ENCODE assay signal across 8 cellular contexts in genomic region chr6:16130437-16130891, GRCh38. TPM values are rescaled to one million over a fixed set of nuclear protein-coding genes. Genes with fewer than 3 reads are reported as not detected.
DNase-seq lines count a peak whose midpoint lies in the region; ATAC-seq and TF ChIP-seq lines count a peak whose summit lies in the region.

No MANE protein-coding gene starts in this region.

- no peaks in the 10 kb centered on the region for H3K9me3 ChIP-seq in SJCRH30 (replicated peaks)
- H3K9me3 ChIP-seq in esophagus squamous epithelium = no peaks in the 10 kb centered on the region
- H3K9me3 ChIP-seq in prostate gland = no peaks in the 10 kb centered on the region

- intact Hi-C loops in esophagus squamous epithelium (cut with DNase I) = no loop called here
- intact Hi-C loops in prostate gland (cut with DNase I) = loop anchor here (10.0 kb wide), 1 partner anchor 54 kb away; no protein-coding TSS in a partner anchor

- peak overlapping the region; percentile 87 for H3K27ac Mint-ChIP-seq in T-helper 2 cell treated with Interferon-gamma antibody and Interleukin-4, amounts not matched to agents 5 μg/mL and 100 μg/mL, for 36 hours

- H3K36me3 ChIP-seq in SJCRH30 = peaks cover 34% of the 10 kb centered on the region
- H3K36me3 ChIP-seq in esophagus squamous epithelium = peaks cover 0 to 9% (median 0%) of the 10 kb centered on the region in 3 donors
- no peaks in the 10 kb centered on the region for H3K36me3 ChIP-seq in prostate gland

- H3K36me3 Mint-ChIP-seq in T-helper 2 cell treated with Interferon-gamma antibody and Interleukin-4, amounts not matched to agents 5 μg/mL and 100 μg/mL, for 36 hours (ENCODE audit: low read depth) = peaks cover 48% of the 10 kb centered on the region

- H3K27me3 Mint-ChIP-seq in T-helper 2 cell treated with Interferon-gamma antibody and Interleukin-4, amounts not matched to agents 5 μg/mL and 100 μg/mL, for 36 hours (ENCODE audit: low read depth) = peaks cover 9% of the 10 kb centered on the region

- DNase-seq in T-helper 2 cell treated with Interferon-gamma antibody and Interleukin-4, amounts not matched to agents 5 μg/mL and 100 μg/mL, for 36 hours (ENCODE audit: low spot score) = no peak
- DNase-seq in T-helper 2 cell (no peak), SJCRH30 (peak in 1 of 2 experiments; percentile 17), esophagus squamous epithelium (lab: John Stamatoyannopoulos, UW) (no peak), prostate gland (ENCODE audit: low spot score) (peak; percentile 12), KBM-7 (no peak)

- TF ChIP-seq CTCF in esophagus squamous epithelium (IDR thresholded peaks at IDR 0.05) (no peak), prostate gland (IDR thresholded peaks at IDR 0.05) (no peak)

- WGBS in esophagus squamous epithelium, 2 donors = 13 to 16% methylated on average over 8 of the region's 8 CpGs
- WGBS in prostate gland = 10% methylated on average over 8 of the region's 8 CpGs

- H3K4me1 ChIP-seq in SJCRH30 (peaks cover 3% of the 10 kb centered on the region; the same call in 1 of the 2 replicates), esophagus squamous epithelium (peaks cover 16 to 55% (median 33%) of the 10 kb centered on the region in 3 donors), prostate gland (replicated peaks) (peaks cover 13% of the 10 kb centered on the region)

- TF ChIP-seq POLR2A in esophagus squamous epithelium (IDR thresholded peaks at IDR 0.05) = no peak
- TF ChIP-seq POLR2A in prostate gland (IDR thresholded peaks at IDR 0.05) = no peak

- H3K9me3 Mint-ChIP-seq in T-helper 2 cell treated with Interferon-gamma antibody and Interleukin-4, amounts not matched to agents 5 μg/mL and 100 μg/mL, for 36 hours = no peaks in the 10 kb centered on the region

- H3K27ac ChIP-seq in SJCRH30 = peak overlapping the region; percentile 89
- H3K27ac ChIP-seq in esophagus squamous epithelium = peak overlapping the region; percentile 94 to 99 (median 97)
- H3K27ac ChIP-seq in prostate gland = peak overlapping the region; percentile 97 to 98

- H3K4me3 Mint-ChIP-seq in T-helper 2 cell treated with Interferon-gamma antibody and Interleukin-4, amounts not matched to agents 5 μg/mL and 100 μg/mL, for 36 hours = peak overlapping the region; percentile 91

- H3K4me3 ChIP-seq in SJCRH30 (peak overlapping the region; percentile 97), esophagus squamous epithelium (peak overlapping the region; percentile 79 to 100 (median 88)), prostate gland (peak overlapping the region; percentile 100)

- no peaks in the 10 kb centered on the region for H3K27me3 ChIP-seq in SJCRH30
- no peaks in the 10 kb centered on the region for H3K27me3 ChIP-seq in esophagus squamous epithelium
- H3K27me3 ChIP-seq in prostate gland (replicated peaks; ENCODE audit: insufficient read depth) = no peaks in the 10 kb centered on the region

- peaks cover 45% of the 10 kb centered on the region for H3K4me1 Mint-ChIP-seq in T-helper 2 cell treated with Interferon-gamma antibody and Interleukin-4, amounts not matched to agents 5 μg/mL and 100 μg/mL, for 36 hours (ENCODE audit: low read depth)

- ATAC-seq in GM21576 (IDR thresholded peaks at IDR 0.05; ENCODE audit: unreplicated experiment) (no peak), HG02759 (IDR thresholded peaks at IDR 0.05; ENCODE audit: unreplicated experiment) (no peak)

- in situ Hi-C loops in KBM-7 (cut with MboI; ENCODE audit: low pct_unique_long_range_greater_than_20kb, low sequenced_read_pairs) = no loop called here

RNA-seq across cellular contexts. Expression of gene MYLIP, which starts 1.6 kb away (rescaled TPM):
- 31.4 and 36.3 TPM in 2 replicates for total RNA-seq in SJCRH30 (2014; rRNA removed; shearing (Covaris generic))
- total RNA-seq in esophagus squamous epithelium (10 to 100 TPM in 3 of 4 donors, 1 to 10 TPM in 1; 8.6 to 32.0 (median 17.5) TPM), prostate gland (10 to 100 TPM; 39.6 to 58.1 TPM)
